Comparison of ENCODE assay signal across 35 cellular contexts in genomic region chr2:204328350-204328749, GRCh38.
"Had no signal": no experiment of that assay in that cellular context is flagged by ENCODE, and none has a peak within 500 bp of the region (broad histone marks: within the 10 kb centered on the region; RNA-seq: fewer than 3 reads in every experiment).

No MANE protein-coding gene starts in this region.

- H3K36me3 ChIP-seq: adrenal gland, brain microvascular endothelial cell, breast epithelium had no signal

- DNase-seq: activated B cell treated with CpG ODN at 0.5 μM for 24 hours; activated CD4-positive, alpha-beta memory T cell treated with anti-CD3 and anti-CD28 coated beads for 36 hours; activated CD4-positive, alpha-beta T cell treated with anti-CD3 and anti-CD28 coated beads for 4 hours; activated CD4-positive, alpha-beta T cell treated with anti-CD3 and anti-CD28 coated beads, Interleukin-2, amount 10 ng/mL, durations not matched to agents 24 days and 14 days; activated CD4-positive, alpha-beta T cell treated with anti-CD3 and anti-CD28 coated beads, Interleukin-2, amount 50 U/mL, for 1 hour; activated CD4-positive, alpha-beta T cell treated with anti-CD3 and anti-CD28 coated beads, Interleukin-2, amount 50 U/mL, for 4 hours; activated CD4-positive, CD25-positive, alpha-beta regulatory T cell treated with anti-CD3 and anti-CD28 coated beads, Interleukin-2, amount 50 U/mL, for 72 hours; activated CD8-positive, alpha-beta memory T cell treated with anti-CD3 and anti-CD28 coated beads, Interleukin-2, amount 50 U/mL, for 4 hours; activated CD8-positive, alpha-beta T cell treated with anti-CD3 and anti-CD28 coated beads for 36 hours; activated effector memory CD4-positive, alpha-beta T cell treated with anti-CD3 and anti-CD28 coated beads, Interleukin-2, amount 50 U/mL, for 16 hours; activated gamma-delta T cell treated with Interleukin-2 at 50 U/mL for 16 hours; activated naive CD4-positive, alpha-beta T cell; activated naive CD4-positive, alpha-beta T cell treated with anti-CD3 and anti-CD28 coated beads for 36 hours; activated naive CD4-positive, alpha-beta T cell treated with anti-CD3 and anti-CD28 coated beads, Interleukin-2, amount 50 U/mL, for 16 hours; activated naive CD8-positive, alpha-beta T cell treated with anti-CD3 and anti-CD28 coated beads for 36 hours; activated T-cell treated with anti-CD3 and anti-CD28 coated beads for 4 hours; activated T-cell treated with anti-CD3 and anti-CD28 coated beads, Interleukin-2, amount 50 U/mL, for 1 hour; activated T-cell treated with anti-CD3 and anti-CD28 coated beads, Interleukin-2, amount 50 U/mL, for 4 hours; activated T-cell treated with anti-CD3 and anti-CD28 coated beads, Interleukin-2, amount 50 U/mL, for 72 hours; adrenal gland; amniotic stem cell; aorta; brain microvascular endothelial cell; central memory CD4-positive, alpha-beta T cell; T-helper 1 cell; T-helper 2 cell; T-helper 9 cell had no signal

- H3K4me3 Mint-ChIP-seq: activated B cell treated with CpG ODN at 0.5 μM for 24 hours; activated CD4-positive, alpha-beta memory T cell treated with anti-CD3 and anti-CD28 coated beads for 36 hours; activated CD4-positive, alpha-beta T cell treated with anti-CD3 and anti-CD28 coated beads, Interleukin-2, amount 10 ng/mL, durations not matched to agents 24 days and 14 days; activated CD8-positive, alpha-beta T cell treated with anti-CD3 and anti-CD28 coated beads for 36 hours; activated naive CD4-positive, alpha-beta T cell treated with anti-CD3 and anti-CD28 coated beads for 36 hours; activated naive CD8-positive, alpha-beta T cell treated with anti-CD3 and anti-CD28 coated beads for 36 hours; activated T-cell treated with anti-CD3 and anti-CD28 coated beads, Interleukin-2, amount 50 U/mL, for 4 hours; activated T-cell treated with anti-CD3 and anti-CD28 coated beads, Interleukin-2, amount 50 U/mL, for 72 hours; activated T-helper 1 cell treated with anti-CD3 and anti-CD28 coated beads, Interleukin-12 subunit alpha, Interleukin-12 subunit beta, Interleukin-2, Interleukin-4 antibody, amounts not matched to agents 30 ng/mL and 10 ng/mL and 1 ng/mL, durations not matched to agents 14 hours and 24 hours and 36 hours; activated T-helper 17 cell treated with anti-CD3 and anti-CD28 coated beads, Interleukin-2, amount 50 U/mL, for 72 hours; T-helper 1 cell treated with Interleukin-12 subunit alpha and Interleukin-12 subunit beta and Interleukin-4 antibody, amounts not matched to agents 30 μg/mL and 1 μg/mL, for 36 hours; T-helper 2 cell treated with Interferon-gamma antibody and Interleukin-4, amounts not matched to agents 5 μg/mL and 100 μg/mL, for 36 hours had no signal

- H3K36me3 Mint-ChIP-seq: activated CD4-positive, alpha-beta memory T cell treated with anti-CD3 and anti-CD28 coated beads for 36 hours; activated naive CD4-positive, alpha-beta T cell treated with anti-CD3 and anti-CD28 coated beads, Interleukin-2, amount 50 U/mL, for 72 hours; activated naive CD8-positive, alpha-beta T cell treated with anti-CD3 and anti-CD28 coated beads for 36 hours had no signal

- H3K9me3 ChIP-seq: adrenal gland, body of pancreas, breast epithelium had no signal

- H3K4me3 ChIP-seq: adrenal gland, body of pancreas, breast epithelium had no signal

- H3K9me3 Mint-ChIP-seq: activated B cell treated with CpG ODN at 0.5 μM for 24 hours; activated CD4-positive, alpha-beta memory T cell treated with anti-CD3 and anti-CD28 coated beads for 36 hours; activated CD4-positive, alpha-beta T cell treated with anti-CD3 and anti-CD28 coated beads, Interleukin-2, amount 10 ng/mL, durations not matched to agents 24 days and 14 days; activated CD8-positive, alpha-beta T cell treated with anti-CD3 and anti-CD28 coated beads for 36 hours; activated naive CD4-positive, alpha-beta T cell treated with anti-CD3 and anti-CD28 coated beads for 36 hours; activated naive CD4-positive, alpha-beta T cell treated with anti-CD3 and anti-CD28 coated beads, Interleukin-2, amount 50 U/mL, for 72 hours; activated naive CD8-positive, alpha-beta T cell treated with anti-CD3 and anti-CD28 coated beads for 36 hours; activated T-cell treated with anti-CD3 and anti-CD28 coated beads, Interleukin-2, amount 50 U/mL, for 4 hours; activated T-cell treated with anti-CD3 and anti-CD28 coated beads, Interleukin-2, amount 50 U/mL, for 72 hours; activated T-helper 1 cell treated with anti-CD3 and anti-CD28 coated beads, Interleukin-12 subunit alpha, Interleukin-12 subunit beta, Interleukin-2, Interleukin-4 antibody, amounts not matched to agents 30 ng/mL and 10 ng/mL and 1 ng/mL, durations not matched to agents 14 hours and 24 hours and 36 hours; activated T-helper 17 cell treated with anti-CD3 and anti-CD28 coated beads, Interleukin-2, amount 50 U/mL, for 72 hours; T-helper 1 cell treated with Interleukin-12 subunit alpha and Interleukin-12 subunit beta and Interleukin-4 antibody, amounts not matched to agents 30 μg/mL and 1 μg/mL, for 36 hours; T-helper 2 cell treated with Interferon-gamma antibody and Interleukin-4, amounts not matched to agents 5 μg/mL and 100 μg/mL, for 36 hours had no signal

- H3K4me1 Mint-ChIP-seq: activated CD4-positive, alpha-beta T cell treated with anti-CD3 and anti-CD28 coated beads, Interleukin-2, amount 10 ng/mL, durations not matched to agents 24 days and 14 days; activated naive CD8-positive, alpha-beta T cell treated with anti-CD3 and anti-CD28 coated beads for 36 hours; activated T-helper 17 cell treated with anti-CD3 and anti-CD28 coated beads, Interleukin-2, amount 50 U/mL, for 72 hours had no signal

- H3K27ac Mint-ChIP-seq: activated B cell treated with CpG ODN at 0.5 μM for 24 hours; activated CD4-positive, alpha-beta memory T cell treated with anti-CD3 and anti-CD28 coated beads for 36 hours; activated CD4-positive, alpha-beta T cell treated with anti-CD3 and anti-CD28 coated beads, Interleukin-2, amount 10 ng/mL, durations not matched to agents 24 days and 14 days; activated CD8-positive, alpha-beta T cell treated with anti-CD3 and anti-CD28 coated beads for 36 hours; activated naive CD4-positive, alpha-beta T cell treated with anti-CD3 and anti-CD28 coated beads for 36 hours; activated naive CD4-positive, alpha-beta T cell treated with anti-CD3 and anti-CD28 coated beads, Interleukin-2, amount 50 U/mL, for 72 hours; activated naive CD8-positive, alpha-beta T cell treated with anti-CD3 and anti-CD28 coated beads for 36 hours; activated T-cell treated with anti-CD3 and anti-CD28 coated beads, Interleukin-2, amount 50 U/mL, for 72 hours; activated T-helper 1 cell treated with anti-CD3 and anti-CD28 coated beads, Interleukin-12 subunit alpha, Interleukin-12 subunit beta, Interleukin-2, Interleukin-4 antibody, amounts not matched to agents 30 ng/mL and 10 ng/mL and 1 ng/mL, durations not matched to agents 14 hours and 24 hours and 36 hours; activated T-helper 17 cell treated with anti-CD3 and anti-CD28 coated beads, Interleukin-2, amount 50 U/mL, for 72 hours; T-helper 1 cell treated with Interleukin-12 subunit alpha and Interleukin-12 subunit beta and Interleukin-4 antibody, amounts not matched to agents 30 μg/mL and 1 μg/mL, for 36 hours; T-helper 2 cell treated with Interferon-gamma antibody and Interleukin-4, amounts not matched to agents 5 μg/mL and 100 μg/mL, for 36 hours had no signal

- ATAC-seq: activated CD8-positive, alpha-beta T cell treated with anti-CD3 and anti-CD28 coated beads for 36 hours; activated naive CD4-positive, alpha-beta T cell treated with anti-CD3 and anti-CD28 coated beads, Interleukin-2, amount 50 U/mL, for 72 hours; activated T-cell treated with anti-CD3 and anti-CD28 coated beads, Interleukin-2, amount 50 U/mL, for 4 hours; activated T-cell treated with anti-CD3 and anti-CD28 coated beads, Interleukin-2, amount 50 U/mL, for 72 hours; activated T-helper 17 cell treated with anti-CD3 and anti-CD28 coated beads, Interleukin-2, amount 50 U/mL, for 72 hours; body of pancreas had no signal

- H3K27me3 ChIP-seq: adrenal gland, body of pancreas, brain microvascular endothelial cell, breast epithelium had no signal

- H3K27ac ChIP-seq: adrenal gland, body of pancreas, brain microvascular endothelial cell, breast epithelium, VCaP had no signal

- H3K4me1 ChIP-seq: adrenal gland, body of pancreas, breast epithelium had no signal
